ENCODE assay signal across 1 cellular context in genomic region chr19:10818306-10819123, GRCh38.
TF ChIP-seq lines count a peak whose summit lies in the region.

No MANE protein-coding gene starts in this region.

TF ChIP-seq in HepG2, 621 proteins besides CTCF, POLR2A, EP300 and RAD21:
- TF ChIP-seq AGO2 (optimal IDR thresholded peaks at IDR 0.05; ENCODE audit: low read depth, low read length) (peak; percentile 36), ADNP (CRISPR knock-in tag; IDR thresholded peaks at IDR 0.05) (no peak), IKZF1 (IDR thresholded peaks at IDR 0.05) (no peak)
